Comparison of ENCODE assay signal across 15 cellular contexts in the genomic region with DNA sequence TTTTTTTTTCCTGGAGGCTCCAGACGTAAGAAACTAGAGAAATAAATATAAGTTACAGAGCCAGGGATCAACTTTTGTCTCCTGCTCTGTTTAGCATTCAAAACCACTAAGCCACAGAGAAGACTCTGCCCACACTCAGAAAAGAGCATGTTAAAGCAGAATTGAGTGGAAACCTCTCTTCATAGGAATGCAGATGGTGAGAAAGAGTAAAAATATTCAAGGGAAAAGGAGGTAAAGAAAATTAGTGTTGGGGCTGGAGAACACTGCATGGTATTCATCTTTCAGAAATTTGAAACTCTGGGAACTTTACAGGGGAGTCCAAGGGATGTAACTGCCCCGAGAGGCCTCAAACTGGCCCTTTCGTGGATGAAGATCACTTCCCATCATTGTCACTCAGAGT.
DNase-seq lines count a peak whose midpoint lies in the region; ATAC-seq and TF ChIP-seq lines count a peak whose summit lies in the region.
"Had no signal": no experiment of that assay in that cellular context is flagged by ENCODE, and none has a peak within 500 bp of the region (broad histone marks: within the 10 kb centered on the region; RNA-seq: fewer than 3 reads in every experiment).

No MANE protein-coding gene starts in this region.

- peak overlapping the region; percentile 78 for H3K27ac ChIP-seq in SJSA1
- H3K27ac ChIP-seq in rectal smooth muscle tissue (ENCODE audit: low read depth, low read length) = peak overlapping the region; percentile 41
- H3K27ac ChIP-seq in dorsolateral prefrontal cortex = no peak overlapping the region

- no peaks in the 10 kb centered on the region for H3K36me3 ChIP-seq in SJSA1
- H3K36me3 ChIP-seq in rectal smooth muscle tissue (ENCODE audit: control insufficient read depth, insufficient read depth, low read length) = no peaks in the 10 kb centered on the region

- no peaks in the 10 kb centered on the region for H3K9me3 ChIP-seq in SJSA1 (replicated peaks)
- H3K9me3 ChIP-seq: testis had no signal

- DNase-seq in EL = peak; percentile 74
- DNase-seq in SJSA1 (ENCODE audit: low read depth in 1 of 2, low spot score in 2 of 2) = peak in 1 of 2 experiments; percentile 69
- DNase-seq in fibroblast of peridontal ligament (ENCODE audit: extremely low read depth) = peak; percentile 85
- DNase-seq in HuH-7 (ENCODE audit: low spot score) = no peak
- DNase-seq in dorsolateral prefrontal cortex = no peak
- DNase-seq in Ammon's horn (ENCODE audit: low spot score) = no peak
- DNase-seq: activated CD4-positive, alpha-beta T cell treated with anti-CD3 and anti-CD28 coated beads for 4 hours; activated naive CD4-positive, alpha-beta T cell; CD8-positive, alpha-beta memory T cell; SIG-M5; stimulated activated CD4-positive, alpha-beta T cell treated with anti-CD3 and anti-CD28 coated beads, Interleukin-2, amount 100 ng/mL, for 48 hours; testis had no signal

- no peak overlapping the region for H3K9ac ChIP-seq in rectal smooth muscle tissue (ENCODE audit: low read length)

- no peak overlapping the region for H3K4me3 ChIP-seq in SJSA1
- no peak overlapping the region for H3K4me3 ChIP-seq in rectal smooth muscle tissue (ENCODE audit: low read length)
- H3K4me3 ChIP-seq in dorsolateral prefrontal cortex = no peak overlapping the region
- H3K4me3 ChIP-seq: K562, testis had no signal

- intact Hi-C loops in dorsolateral prefrontal cortex (cut with DNase I) = no loop called here

- TF ChIP-seq CTCF in dorsolateral prefrontal cortex (IDR thresholded peaks at IDR 0.05 in 54 of 56, conservative IDR thresholded peaks at IDR 0.05 in 2 of 56; ENCODE audit: low read depth in 1 of 56, partially characterized antibody in 56 of 56) = no peak

- H3K27me3 ChIP-seq in SJSA1 (replicated peaks) (no peaks in the 10 kb centered on the region), rectal smooth muscle tissue (ENCODE audit: control insufficient read depth, insufficient read depth, low read length) (no peaks in the 10 kb centered on the region), dorsolateral prefrontal cortex (no peaks in the 10 kb centered on the region)
- H3K27me3 ChIP-seq: testis had no signal

- ATAC-seq in GM18868 (IDR thresholded peaks at IDR 0.05; ENCODE audit: unreplicated experiment) = no peak
- ATAC-seq: K562 had no signal

- H3K4me1 ChIP-seq in SJSA1 (replicated peaks) = peaks cover 19% of the 10 kb centered on the region
- H3K4me1 ChIP-seq in rectal smooth muscle tissue (ENCODE audit: control insufficient read depth, insufficient read depth, low read length) = no peaks in the 10 kb centered on the region
- H3K4me1 ChIP-seq: testis had no signal

Comparison
In these comparisons a context has a peak if more than half of its experiments do, and no peak if none do; other contexts are left out.
1. DNase-seq: peak in EL (single experiment) and fibroblast of peridontal ligament (single experiment); none in HuH-7 (single experiment), dorsolateral prefrontal cortex (0 of 10) and Ammon's horn (single experiment).
2. H3K27ac ChIP-seq: peak in SJSA1 (single experiment) and rectal smooth muscle tissue (single experiment); none in dorsolateral prefrontal cortex (0 of 59).